In the genomic region with DNA sequence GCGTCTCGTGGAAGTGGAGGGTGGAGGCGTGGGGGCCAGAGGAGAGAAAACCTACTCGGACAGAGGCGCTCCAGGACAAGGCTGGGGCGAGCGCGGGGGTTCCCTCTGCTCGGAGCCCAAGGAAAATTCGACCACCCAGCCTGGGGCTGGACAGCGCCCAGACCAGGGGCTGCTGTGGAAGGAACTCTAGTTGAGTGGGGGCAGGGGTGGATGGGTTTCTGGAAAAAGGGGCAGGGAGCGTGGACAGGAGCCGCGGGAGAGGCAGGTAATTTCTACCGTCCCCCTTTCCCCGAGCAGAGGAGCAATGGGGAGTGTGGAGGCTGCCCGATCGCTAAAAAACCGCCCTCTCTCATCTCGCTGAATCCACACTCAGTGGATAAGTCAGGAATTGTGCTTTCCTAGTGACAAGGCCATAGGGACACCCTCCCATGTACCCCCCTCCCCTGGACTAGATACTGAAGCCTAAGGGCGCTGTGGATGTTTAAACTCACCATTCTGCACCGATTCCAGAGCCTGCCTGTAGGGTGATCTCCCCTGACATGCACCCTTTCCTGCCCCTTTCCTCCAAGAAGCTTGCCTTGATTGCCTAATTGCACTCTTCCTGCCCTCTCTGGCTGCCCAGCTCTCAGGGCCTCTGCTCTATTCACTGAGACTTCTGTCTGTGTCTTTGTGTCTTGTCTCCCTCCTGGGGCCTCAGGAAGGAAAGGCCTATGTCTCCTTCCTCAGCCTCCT, we compare ENCODE assay signal across 8 cellular contexts.
DNase-seq lines count a peak whose midpoint lies in the region; ATAC-seq and TF ChIP-seq lines count a peak whose summit lies in the region.

No MANE protein-coding gene starts in this region.

- DNase-seq in T-helper 17 cell (no peak), fibroblast of pulmonary artery (ENCODE audit: low read depth) (peak; percentile 13), psoas muscle (no peak), NCI-H345 treated with DMSO at 0.1 percent for 48 hours (lab: John Stamatoyannopoulos, UW; ENCODE audit: unreplicated experiment) (no peak), midbrain (lab: John Stamatoyannopoulos, UW) (no peak)

- TF ChIP-seq CTCF in HEK293 (tag by site-specific recombination; IDR thresholded peaks at IDR 0.05) (no peak), fibroblast of pulmonary artery (IDR thresholded peaks at IDR 0.05; ENCODE audit: low read length, missing control alignments) (no peak), psoas muscle (IDR thresholded peaks at IDR 0.05) (no peak)

- CTCF ChIA-PET in HEK293 (lab: Yijun Ruan, JAX): interaction anchor here (0.6 to 0.7 kb wide), 6 partner anchors 30 to 368 kb away, joined by 3 to 4 read pairs (median 4); no protein-coding TSS in a partner anchor

- H3K9me3 ChIP-seq in HEK293 (ENCODE audit: control insufficient read depth, insufficient read depth, low read depth, low read length) (no peaks in the 10 kb centered on the region), T-helper 17 cell (ENCODE audit: control insufficient read depth, low read length, poor library complexity, severe bottlenecking) (no peaks in the 10 kb centered on the region), psoas muscle (no peaks in the 10 kb centered on the region)

- H3K27ac ChIP-seq in HEK293 (ENCODE audit: extremely low read depth, low read depth, low read length) (peak overlapping the region; percentile 71), psoas muscle (no peak overlapping the region)

- peaks cover 2% of the 10 kb centered on the region for H3K36me3 Mint-ChIP-seq in T-helper 17 cell (ENCODE audit: low read depth)

- POLR2A ChIA-PET in HEK293 (lab: Yijun Ruan, JAX): interaction anchor here (1.4 kb wide), 1 partner anchor 24 kb away, joined by 3 read pairs; no protein-coding TSS in a partner anchor

- intact Hi-C loops in psoas muscle (cut with DNase I): no loop called here

- peaks cover 3% of the 10 kb centered on the region; the same call in 1 of the 2 replicates for H3K4me1 ChIP-seq in HEK293 (ENCODE audit: control insufficient read depth, insufficient read depth, low read length)
- H3K4me1 ChIP-seq in psoas muscle: peaks cover 5% of the 10 kb centered on the region

- H3K27me3 ChIP-seq in psoas muscle (ENCODE audit: insufficient read depth in 3 of 3, low read length in 2 of 3): peaks cover 0 to 71% (median 21%) of the 10 kb centered on the region in 3 donors

- H3K4me1 Mint-ChIP-seq in T-helper 17 cell: peaks cover 10% of the 10 kb centered on the region

- H3K36me3 ChIP-seq in HEK293 (ENCODE audit: control insufficient read depth in 2 of 2, insufficient read depth in 1 of 2, low read length in 2 of 2) (no peaks in the 10 kb centered on the region), psoas muscle (ENCODE audit: insufficient read depth in 1 of 2, low read depth in 1 of 2) (no peaks in the 10 kb centered on the region)

- no peak overlapping the region for H3K27ac Mint-ChIP-seq in T-helper 17 cell

- peak overlapping the region; percentile 49 for H3K4me3 ChIP-seq in HEK293 (ENCODE audit: low read depth, low read length)
- H3K4me3 ChIP-seq in fibroblast of pulmonary artery (replicated peaks; ENCODE audit: low read depth, low read length): peak overlapping the region; percentile 42
- peak overlapping the region; percentile 49 for H3K4me3 ChIP-seq in psoas muscle

- peak overlapping the region; percentile 93 for H3K4me3 Mint-ChIP-seq in T-helper 17 cell

- no peak for ATAC-seq in T-helper 17 cell
- ATAC-seq in psoas muscle: no peak
- ATAC-seq in HG03442 (IDR thresholded peaks at IDR 0.05; ENCODE audit: unreplicated experiment): no peak
- no peak for ATAC-seq in GM21723 (IDR thresholded peaks at IDR 0.05; ENCODE audit: unreplicated experiment)

- H3K27me3 Mint-ChIP-seq in T-helper 17 cell: peaks cover 41% of the 10 kb centered on the region

- 9 to 16% (median 10%) methylated on average over 14 to 22 of the region's 22 CpGs for WGBS in psoas muscle, 3 donors

TF ChIP-seq in HEK293, 187 proteins besides CTCF, POLR2A, EP300 and RAD21:
- TF ChIP-seq ZNF549 (tag by site-specific recombination; IDR thresholded peaks at IDR 0.05) (peak; percentile 88), OSR2 (tag by site-specific recombination; IDR thresholded peaks at IDR 0.05) (no peak), ZBTB1 (tag by site-specific recombination; IDR thresholded peaks at IDR 0.05) (0 out of 2 replicates have a peak, but pooled peaks have one; percentile 1)
- TF ChIP-seq, protein P1, sequence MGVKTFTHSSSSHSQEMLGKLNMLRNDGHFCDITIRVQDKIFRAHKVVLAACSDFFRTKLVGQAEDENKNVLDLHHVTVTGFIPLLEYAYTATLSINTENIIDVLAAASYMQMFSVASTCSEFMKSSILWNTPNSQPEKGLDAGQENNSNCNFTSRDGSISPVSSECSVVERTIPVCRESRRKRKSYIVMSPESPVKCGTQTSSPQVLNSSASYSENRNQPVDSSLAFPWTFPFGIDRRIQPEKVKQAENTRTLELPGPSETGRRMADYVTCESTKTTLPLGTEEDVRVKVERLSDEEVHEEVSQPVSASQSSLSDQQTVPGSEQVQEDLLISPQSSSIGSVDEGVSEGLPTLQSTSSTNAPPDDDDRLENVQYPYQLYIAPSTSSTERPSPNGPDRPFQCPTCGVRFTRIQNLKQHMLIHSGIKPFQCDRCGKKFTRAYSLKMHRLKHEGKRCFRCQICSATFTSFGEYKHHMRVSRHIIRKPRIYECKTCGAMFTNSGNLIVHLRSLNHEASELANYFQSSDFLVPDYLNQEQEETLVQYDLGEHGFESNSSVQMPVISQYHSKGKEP (tag by site-specific recombination; IDR thresholded peaks at IDR 0.05): no peak
- TF ChIP-seq, protein P2, sequence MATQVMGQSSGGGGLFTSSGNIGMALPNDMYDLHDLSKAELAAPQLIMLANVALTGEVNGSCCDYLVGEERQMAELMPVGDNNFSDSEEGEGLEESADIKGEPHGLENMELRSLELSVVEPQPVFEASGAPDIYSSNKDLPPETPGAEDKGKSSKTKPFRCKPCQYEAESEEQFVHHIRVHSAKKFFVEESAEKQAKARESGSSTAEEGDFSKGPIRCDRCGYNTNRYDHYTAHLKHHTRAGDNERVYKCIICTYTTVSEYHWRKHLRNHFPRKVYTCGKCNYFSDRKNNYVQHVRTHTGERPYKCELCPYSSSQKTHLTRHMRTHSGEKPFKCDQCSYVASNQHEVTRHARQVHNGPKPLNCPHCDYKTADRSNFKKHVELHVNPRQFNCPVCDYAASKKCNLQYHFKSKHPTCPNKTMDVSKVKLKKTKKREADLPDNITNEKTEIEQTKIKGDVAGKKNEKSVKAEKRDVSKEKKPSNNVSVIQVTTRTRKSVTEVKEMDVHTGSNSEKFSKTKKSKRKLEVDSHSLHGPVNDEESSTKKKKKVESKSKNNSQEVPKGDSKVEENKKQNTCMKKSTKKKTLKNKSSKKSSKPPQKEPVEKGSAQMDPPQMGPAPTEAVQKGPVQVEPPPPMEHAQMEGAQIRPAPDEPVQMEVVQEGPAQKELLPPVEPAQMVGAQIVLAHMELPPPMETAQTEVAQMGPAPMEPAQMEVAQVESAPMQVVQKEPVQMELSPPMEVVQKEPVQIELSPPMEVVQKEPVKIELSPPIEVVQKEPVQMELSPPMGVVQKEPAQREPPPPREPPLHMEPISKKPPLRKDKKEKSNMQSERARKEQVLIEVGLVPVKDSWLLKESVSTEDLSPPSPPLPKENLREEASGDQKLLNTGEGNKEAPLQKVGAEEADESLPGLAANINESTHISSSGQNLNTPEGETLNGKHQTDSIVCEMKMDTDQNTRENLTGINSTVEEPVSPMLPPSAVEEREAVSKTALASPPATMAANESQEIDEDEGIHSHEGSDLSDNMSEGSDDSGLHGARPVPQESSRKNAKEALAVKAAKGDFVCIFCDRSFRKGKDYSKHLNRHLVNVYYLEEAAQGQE (tag by site-specific recombination; IDR thresholded peaks at IDR 0.05): peak; percentile 88
TF ChIP-seq in HEK293: peak in this region for 3.
